Comparison of ENCODE assay signal across 15 cellular contexts in the genomic region with DNA sequence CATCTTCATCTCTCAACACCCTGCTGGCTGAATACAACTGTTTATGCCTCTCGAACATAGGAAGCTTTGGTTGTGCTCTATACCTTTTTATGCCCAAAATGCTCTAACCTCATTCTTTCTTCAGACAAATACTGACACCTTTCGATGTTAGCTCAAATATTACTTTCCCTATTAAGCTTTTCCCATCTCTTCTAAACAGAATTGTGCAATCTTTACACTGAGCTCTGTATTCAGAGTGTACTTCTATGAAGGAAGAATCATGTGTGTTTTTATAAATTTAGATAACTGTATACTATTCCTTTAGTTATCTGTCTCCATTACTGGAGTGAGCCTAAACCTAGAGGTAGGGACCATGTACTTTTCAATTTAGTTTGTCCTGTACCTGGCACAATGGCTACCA. TPM values are rescaled to one million over a fixed set of nuclear protein-coding genes. Genes with fewer than 3 reads are reported as not detected.
A peak's percentile ranks its signal among the peaks of the same experiment; 100 is the strongest.
DNase-seq lines count a peak whose midpoint lies in the region; ATAC-seq and TF ChIP-seq lines count a peak whose summit lies in the region.
"Had no signal": no experiment of that assay in that cellular context is flagged by ENCODE, and none has a peak within 500 bp of the region (broad histone marks: within the 10 kb centered on the region; RNA-seq: fewer than 3 reads in every experiment).

No MANE protein-coding gene starts in this region.

- intact Hi-C loops in PC-9 (cut with micrococcal nuclease; ENCODE audit: unreplicated experiment) = loop anchor here (2.0 to 5.0 kb wide), 2 partner anchors 14 to 45 kb away; a partner anchor contains a TSS

- TF ChIP-seq CTCF in PC-9 (conservative IDR thresholded peaks at IDR 0.05) (no peak), smooth muscle cell (IDR thresholded peaks at IDR 0.05; ENCODE audit: borderline replicate concordance, insufficient read depth, poor library complexity, severe bottlenecking) (no peak)

- no TSS peak for BruUV-seq in PC-9 (replicated peaks; lab: Mats Ljungman, UMichigan)

- no peaks in the 10 kb centered on the region for H3K9me3 ChIP-seq in PC-9 (ENCODE audit: insufficient read depth, low read depth)
- H3K9me3 ChIP-seq in smooth muscle cell (replicated peaks; ENCODE audit: low read depth) = no peaks in the 10 kb centered on the region
- H3K9me3 ChIP-seq: BE2C had no signal

- peaks cover 14% of the 10 kb centered on the region for H3K27me3 Mint-ChIP-seq in activated T-cell treated with anti-CD3 and anti-CD28 coated beads, Interleukin-2, amount 50 U/mL, for 72 hours (ENCODE audit: low read depth)

- peak overlapping the region; percentile 76 for H3K27ac ChIP-seq in PC-9
- peak overlapping the region; percentile 39 for H3K27ac ChIP-seq in smooth muscle cell (ENCODE audit: low read depth)

- H3K4me3 Mint-ChIP-seq in activated T-cell treated with anti-CD3 and anti-CD28 coated beads, Interleukin-2, amount 50 U/mL, for 72 hours = peak overlapping the region; percentile 64 to 72

- no peaks in the 10 kb centered on the region for H3K9me3 Mint-ChIP-seq in activated T-cell treated with anti-CD3 and anti-CD28 coated beads, Interleukin-2, amount 50 U/mL, for 72 hours

- no peak for DNase-seq in activated T-cell treated with anti-CD3 and anti-CD28 coated beads, Interleukin-2, amount 50 U/mL, for 72 hours
- no peak for DNase-seq in activated T-cell treated with anti-CD3 and anti-CD28 coated beads, Interleukin-2, amount 50 U/mL, for 48 hours
- DNase-seq in PC-9 = no peak
- no peak for DNase-seq in smooth muscle cell (lab: John Stamatoyannopoulos, UW; ENCODE audit: unreplicated experiment)
- DNase-seq in NCI-H345 treated with DMSO at 0.1 percent for 48 hours (lab: John Stamatoyannopoulos, UW; ENCODE audit: unreplicated experiment) = no peak
- no peak for DNase-seq in cerebellum (ENCODE audit: low spot score)
- DNase-seq: BE2C, DMS 273 treated with DMSO at 0.1 percent for 48 hours, NCI-H1930, NCI-H524, RPMI8226 had no signal

- H3K36me3 ChIP-seq in PC-9 (ENCODE audit: low read depth) (no peaks in the 10 kb centered on the region), smooth muscle cell (ENCODE audit: low read depth) (no peaks in the 10 kb centered on the region)
- H3K36me3 ChIP-seq: BE2C had no signal

- WGBS in smooth muscle cell (ENCODE audit: low lambda C conversion rate) = 88% methylated on average over 2 of the region's 2 CpGs

- CTCF ChIA-PET in PC-9 (lab: Charles Lee) = no interaction called here

- H3K4me2 ChIP-seq in PC-9 (peak overlapping the region; percentile 17; the same call in 1 of the 2 replicates), smooth muscle cell (no peak overlapping the region)

- POLR2A ChIA-PET in PC-9 (lab: Charles Lee; ENCODE audit: unreplicated experiment) = no interaction called here

- H3K27me3 ChIP-seq in PC-9 (ENCODE audit: insufficient read depth, low read depth) = no peaks in the 10 kb centered on the region
- no peaks in the 10 kb centered on the region for H3K27me3 ChIP-seq in smooth muscle cell (ENCODE audit: low read depth)
- H3K27me3 ChIP-seq: BE2C had no signal

- peak overlapping the region; percentile 78 for H3K27ac Mint-ChIP-seq in activated T-cell treated with anti-CD3 and anti-CD28 coated beads, Interleukin-2, amount 50 U/mL, for 72 hours

- ATAC-seq in activated T-cell treated with anti-CD3 and anti-CD28 coated beads, Interleukin-2, amount 50 U/mL, for 72 hours (replicated peaks in 1 of 2) = no peak
- ATAC-seq in GM18498 (IDR thresholded peaks at IDR 0.05; ENCODE audit: unreplicated experiment) (peak; percentile 1), HG02623 (IDR thresholded peaks at IDR 0.05; ENCODE audit: unreplicated experiment) (no peak)

- H3K4me3 ChIP-seq in PC-9 = no peak overlapping the region
- H3K4me3 ChIP-seq in smooth muscle cell = no peak overlapping the region

- peaks cover 3 to 5% of the 10 kb centered on the region in 2 donors for H3K36me3 Mint-ChIP-seq in activated T-cell treated with anti-CD3 and anti-CD28 coated beads, Interleukin-2, amount 50 U/mL, for 72 hours (ENCODE audit: insufficient read depth in 2 of 2)

- H3K4me1 ChIP-seq in PC-9 (replicated peaks; ENCODE audit: insufficient read depth) (peaks cover 25% of the 10 kb centered on the region), smooth muscle cell (ENCODE audit: low read depth) (no peaks in the 10 kb centered on the region)
- H3K4me1 ChIP-seq: BE2C had no signal

- peaks cover 51% of the 10 kb centered on the region for H3K4me1 Mint-ChIP-seq in activated T-cell treated with anti-CD3 and anti-CD28 coated beads, Interleukin-2, amount 50 U/mL, for 72 hours (ENCODE audit: low read depth)

- H3F3A ChIP-seq in PC-9 (ENCODE audit: insufficient read depth, low read depth) (peaks cover 27% of the 10 kb centered on the region), smooth muscle cell (ENCODE audit: low read depth) (no peaks in the 10 kb centered on the region)

- no peaks in the 10 kb centered on the region for H3K9me2 ChIP-seq in PC-9 (ENCODE audit: insufficient read depth)

- H3K9ac ChIP-seq in smooth muscle cell (ENCODE audit: low read depth) = no peak overlapping the region

- no peaks in the 10 kb centered on the region for H3K79me2 ChIP-seq in PC-9 (ENCODE audit: low read depth)
- no peaks in the 10 kb centered on the region for H3K79me2 ChIP-seq in smooth muscle cell (ENCODE audit: low read depth)

- no peak overlapping the region for H2AFZ ChIP-seq in PC-9
- H2AFZ ChIP-seq in smooth muscle cell (ENCODE audit: low read depth) = no peak overlapping the region

- no peaks in the 10 kb centered on the region for H4K20me1 ChIP-seq in PC-9 (ENCODE audit: insufficient read depth)
- no peaks in the 10 kb centered on the region for H4K20me1 ChIP-seq in smooth muscle cell (ENCODE audit: low read depth)

RNA-seq across cellular contexts. Expression of a gene that starts 1.6 kb away (rescaled TPM):
- total RNA-seq in activated T-cell treated with anti-CD3 and anti-CD28 coated beads, Interleukin-2, amount 50 U/mL, for 72 hours = 1 to 10 TPM in 1 of 2 donors, under 1 TPM in 1; 0.89 to 1.8 TPM
- total RNA-seq in PC-9 (2021) (1.5 and 2.8 TPM in 2 replicates), smooth muscle cell (0.18 and 0.63 TPM in 2 replicates), cerebellum (0.64 TPM)
- polyA plus RNA-seq in smooth muscle cell = 0.14 and 1.3 TPM in 2 replicates
- total RNA-seq: Daoy, H4 had no signal

RNA-seq across cellular contexts. Expression of a gene that starts 14.5 kb away (rescaled TPM):
- 10 to 100 TPM; 62.7 to 62.8 TPM for total RNA-seq in activated T-cell treated with anti-CD3 and anti-CD28 coated beads, Interleukin-2, amount 50 U/mL, for 72 hours
- total RNA-seq in PC-9 (2021) (62.7 and 65.1 TPM in 2 replicates), smooth muscle cell (127 and 161 TPM in 2 replicates), cerebellum (83.0 TPM)
- polyA plus RNA-seq in smooth muscle cell = 92.2 and 99.1 TPM in 2 replicates
